Comparison of ENCODE assay signal across 20 cellular contexts in the genomic region with DNA sequence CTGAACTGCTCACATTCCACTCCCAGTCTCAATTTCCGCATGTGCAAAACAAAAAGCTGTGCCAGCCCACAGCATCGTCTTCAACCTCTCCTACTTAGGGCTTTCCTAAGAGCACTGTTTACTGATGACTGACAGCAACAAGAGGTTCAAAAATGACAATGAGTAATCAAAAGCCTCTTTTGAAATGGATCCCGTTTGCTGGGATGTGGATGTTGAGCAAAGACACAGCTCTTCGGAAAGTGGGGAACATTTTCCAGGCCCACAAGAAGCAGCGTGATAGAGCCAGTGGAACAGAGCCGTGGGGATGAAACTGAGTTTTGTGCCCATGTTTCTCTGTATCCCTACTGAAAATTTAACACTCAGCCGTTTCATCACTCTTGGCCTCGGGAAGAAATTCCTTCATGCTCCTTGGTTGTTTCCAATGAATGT.
DNase-seq lines count a peak whose midpoint lies in the region; ATAC-seq and TF ChIP-seq lines count a peak whose summit lies in the region.
"Had no signal": no experiment of that assay in that cellular context is flagged by ENCODE, and none has a peak within 500 bp of the region (broad histone marks: within the 10 kb centered on the region; RNA-seq: fewer than 3 reads in every experiment).

No MANE protein-coding gene starts in this region.

- H3K36me3 ChIP-seq in breast epithelium (no peaks in the 10 kb centered on the region), heart right ventricle (no peaks in the 10 kb centered on the region), aorta (ENCODE audit: control insufficient read depth in 1 of 2, insufficient read depth in 2 of 2, low read length in 1 of 2) (no peaks in the 10 kb centered on the region), BE2C (no peaks in the 10 kb centered on the region)
- H3K36me3 ChIP-seq: transverse colon had no signal

- no peak overlapping the region for H3K4me3 ChIP-seq in breast epithelium
- no peak overlapping the region for H3K4me3 ChIP-seq in heart right ventricle
- H3K4me3 ChIP-seq in aorta (ENCODE audit: low read length in 2 of 2) = no peak overlapping the region
- no peak overlapping the region for H3K4me3 ChIP-seq in BE2C (ENCODE audit: low read depth, low read length)
- H3K4me3 ChIP-seq: transverse colon had no signal

- no peak overlapping the region for H3K27ac Mint-ChIP-seq in MCF 10A (ENCODE audit: low read depth, unreplicated experiment)
- H3K27ac Mint-ChIP-seq: dendritic cell treated with granulocyte-macrophage colony-stimulating factor and Interleukin-4, amounts not matched to agents 40 ng/mL and 50 ng/mL, for 4 days had no signal

- no peaks in the 10 kb centered on the region for H3K36me3 Mint-ChIP-seq in MCF 10A (ENCODE audit: insufficient read depth, unreplicated experiment)
- H3K36me3 Mint-ChIP-seq: brain had no signal

- H3K27me3 Mint-ChIP-seq in MCF 10A (ENCODE audit: insufficient read depth, unreplicated experiment) = no peaks in the 10 kb centered on the region
- H3K27me3 Mint-ChIP-seq: brain had no signal

- no peaks in the 10 kb centered on the region for H3K27me3 ChIP-seq in breast epithelium
- peaks cover 0 to 3% (median 0%) of the 10 kb centered on the region in 7 donors for H3K27me3 ChIP-seq in heart right ventricle
- H3K27me3 ChIP-seq in aorta (ENCODE audit: control insufficient read depth in 1 of 2, insufficient read depth in 2 of 2, low read length in 1 of 2) = no peaks in the 10 kb centered on the region
- H3K27me3 ChIP-seq in BE2C = no peaks in the 10 kb centered on the region
- H3K27me3 ChIP-seq: transverse colon had no signal

- BruUV-seq in MCF 10A (replicated peaks; lab: Mats Ljungman, UMichigan) = no TSS peak

- intact Hi-C loops in breast epithelium (cut with DNase I; ENCODE audit: low total_unique reads) (loop anchor here (2.0 kb wide), 1 partner anchor 22 kb away; no protein-coding TSS in a partner anchor), MCF 10A (cut with micrococcal nuclease) (no loop called here), heart right ventricle (cut with DNase I) (loop anchor here in 1 of 10 donors (5.0 kb wide), 1 partner anchor 320 kb away; the partner anchor contains the start of gene GAS1), sciatic nerve (cut with DNase I) (no loop called here), aorta (cut with DNase I) (loop anchor here in 1 of 2 donors (5.0 to 10.0 kb wide), 2 partner anchors 62 to 120 kb away; no protein-coding TSS in a partner anchor)

- H3K4me1 ChIP-seq in breast epithelium (peaks cover 5 to 6% of the 10 kb centered on the region in 2 donors), heart right ventricle (peaks cover 0 to 38% (median 22%) of the 10 kb centered on the region in 9 donors), aorta (ENCODE audit: control insufficient read depth in 1 of 2, insufficient read depth in 2 of 2, low read length in 2 of 2) (no peaks in the 10 kb centered on the region), BE2C (no peaks in the 10 kb centered on the region)
- H3K4me1 ChIP-seq: transverse colon had no signal

- TF ChIP-seq POLR2A in breast epithelium (IDR thresholded peaks at IDR 0.05) = no peak

- POLR2A ChIA-PET in MCF 10A (lab: Yijun Ruan, JAX) = no interaction called here

- DNase-seq in breast epithelium (ENCODE audit: low spot score in 2 of 2) (no peak), MCF 10A (ENCODE audit: unreplicated experiment) (no peak), heart right ventricle (peak in 1 of 2 donors; percentile 17), sciatic nerve (ENCODE audit: low spot score) (no peak), aorta (no peak), NOMO-1 treated with DMSO at 0.1 percent for 48 hours (lab: John Stamatoyannopoulos, UW; ENCODE audit: unreplicated experiment) (no peak), BE2C (no peak)
- DNase-seq: activated CD4-positive, alpha-beta T cell treated with anti-CD3 and anti-CD28 coated beads, Interleukin-2, amount 50 U/mL, for 1 hour; KBM-7; mesendoderm; NCI-H1092 treated with DMSO at 0.1 percent for 48 hours; stimulated activated CD4-positive, alpha-beta T cell treated with anti-CD3 and anti-CD28 coated beads, Interleukin-4, amount 100 ng/mL, for 24 hours; stimulated activated CD8-positive, alpha-beta memory T cell treated with anti-CD3 and anti-CD28 coated beads, Interleukin-4, amount 100 ng/mL, for 48 hours; transverse colon had no signal

- H3K9me3 Mint-ChIP-seq in MCF 10A (ENCODE audit: unreplicated experiment) = no peaks in the 10 kb centered on the region
- H3K9me3 Mint-ChIP-seq: dendritic cell treated with granulocyte-macrophage colony-stimulating factor and Interleukin-4, amounts not matched to agents 40 ng/mL and 50 ng/mL, for 4 days had no signal

- no peak overlapping the region for H3K4me3 Mint-ChIP-seq in MCF 10A (ENCODE audit: unreplicated experiment)
- H3K4me3 Mint-ChIP-seq: brain; dendritic cell treated with granulocyte-macrophage colony-stimulating factor and Interleukin-4, amounts not matched to agents 40 ng/mL and 50 ng/mL, for 4 days had no signal

- H3K9me3 ChIP-seq in breast epithelium (no peaks in the 10 kb centered on the region), heart right ventricle (no peaks in the 10 kb centered on the region), aorta (ENCODE audit: control insufficient read depth, low read length) (no peaks in the 10 kb centered on the region), BE2C (no peaks in the 10 kb centered on the region)
- H3K9me3 ChIP-seq: transverse colon had no signal

- 81 to 84% methylated on average over 8 of the region's 8 CpGs for WGBS in heart right ventricle, 2 donors
- 7 to 10% methylated on average over 8 of the region's 8 CpGs for WGBS in aorta, 2 donors

- H3K27ac ChIP-seq in breast epithelium (peak overlapping the region; percentile 77 to 85), heart right ventricle (peak overlapping the region in 8 of 10 donors; percentile 33 to 68 (median 53)), aorta (ENCODE audit: low read depth in 1 of 2, low read length in 2 of 2) (peak overlapping the region; percentile 68 to 94)
- H3K27ac ChIP-seq: 22Rv1, C4-2B, epithelial cell of prostate had no signal

- TF ChIP-seq CTCF in breast epithelium (IDR thresholded peaks at IDR 0.05) (no peak), MCF 10A (IDR thresholded peaks at IDR 0.05; ENCODE audit: unreplicated experiment) (no peak), heart right ventricle (IDR thresholded peaks at IDR 0.05) (no peak), BE2C (IDR thresholded peaks at IDR 0.05; ENCODE audit: low read depth, low read length) (no peak)

- CTCF ChIA-PET in MCF 10A (lab: Yijun Ruan, JAX) = interaction anchor here (0.7 kb wide), 1 partner anchor 612 kb away, joined by 3 read pairs; no protein-coding TSS in a partner anchor

- peaks cover 6% of the 10 kb centered on the region for H3K4me1 Mint-ChIP-seq in MCF 10A (ENCODE audit: insufficient read depth, unreplicated experiment)

- ATAC-seq in heart right ventricle (peak in 7 of 8 donors; percentile 39 to 64 (median 47)), sciatic nerve (peak; percentile 81), aorta (ENCODE audit: low FRiP score) (peak; percentile 75), GM21825 (IDR thresholded peaks at IDR 0.05; ENCODE audit: unreplicated experiment) (no peak)
